Comparison of ENCODE assay signal across 14 cellular contexts in genomic region chr1:109763646-109764415, GRCh38. TPM values are rescaled to one million over a fixed set of nuclear protein-coding genes. Genes with fewer than 3 reads are reported as not detected.
A peak's percentile ranks its signal among the peaks of the same experiment; 100 is the strongest.
DNase-seq lines count a peak whose midpoint lies in the region; ATAC-seq, FAIRE-seq and TF ChIP-seq lines count a peak whose summit lies in the region.
"Had no signal": no experiment of that assay in that cellular context is flagged by ENCODE, and none has a peak within 500 bp of the region (broad histone marks: within the 10 kb centered on the region; RNA-seq: fewer than 3 reads in every experiment).

A gene with protein sequence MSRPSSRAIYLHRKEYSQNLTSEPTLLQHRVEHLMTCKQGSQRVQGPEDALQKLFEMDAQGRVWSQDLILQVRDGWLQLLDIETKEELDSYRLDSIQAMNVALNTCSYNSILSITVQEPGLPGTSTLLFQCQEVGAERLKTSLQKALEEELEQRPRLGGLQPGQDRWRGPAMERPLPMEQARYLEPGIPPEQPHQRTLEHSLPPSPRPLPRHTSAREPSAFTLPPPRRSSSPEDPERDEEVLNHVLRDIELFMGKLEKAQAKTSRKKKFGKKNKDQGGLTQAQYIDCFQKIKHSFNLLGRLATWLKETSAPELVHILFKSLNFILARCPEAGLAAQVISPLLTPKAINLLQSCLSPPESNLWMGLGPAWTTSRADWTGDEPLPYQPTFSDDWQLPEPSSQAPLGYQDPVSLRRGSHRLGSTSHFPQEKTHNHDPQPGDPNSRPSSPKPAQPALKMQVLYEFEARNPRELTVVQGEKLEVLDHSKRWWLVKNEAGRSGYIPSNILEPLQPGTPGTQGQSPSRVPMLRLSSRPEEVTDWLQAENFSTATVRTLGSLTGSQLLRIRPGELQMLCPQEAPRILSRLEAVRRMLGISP (minus strand): TSS chr1:109763923. CDS start chr1:109761749, 2,174 bp downstream.

- peaks cover 4 to 15% of the 10 kb centered on the region in 2 donors for H3K4me1 ChIP-seq in left lung
- H3K4me1 ChIP-seq in small intestine (ENCODE audit: control insufficient read depth in 2 of 2, insufficient read depth in 1 of 2, low read depth in 1 of 2, low read length in 1 of 2): peaks cover 2 to 11% of the 10 kb centered on the region in 2 donors

- no peak within 1 kb of the TSS for H3K4me3 ChIP-seq in left lung
- H3K4me3 ChIP-seq in small intestine (ENCODE audit: low read depth in 1 of 2, low read length in 2 of 2): peak within 1 kb of the TSS; percentile 48 to 57

- WGBS in small intestine, 3 donors: 26 to 56% (median 36%) methylated on average over 10 to 11 of the region's 11 CpGs

- no peak for TF ChIP-seq CTCF in left lung (IDR thresholded peaks at IDR 0.05)

- H3K36me3 ChIP-seq in left lung (no peaks in the 10 kb centered on the region), small intestine (ENCODE audit: control insufficient read depth in 2 of 2, insufficient read depth in 2 of 2, low read length in 2 of 2) (peaks cover 1 to 13% of the 10 kb centered on the region in 2 donors)

- FAIRE-seq in small intestine (lab: Jason Lieb, UNC): no peak

- DNase-seq in NOMO-1 treated with DMSO at 0.1 percent for 48 hours (lab: John Stamatoyannopoulos, UW; ENCODE audit: unreplicated experiment) (peak; percentile 10), NOMO-1 treated with dmso at 0.1 percent for 144 hours (lab: John Stamatoyannopoulos, UW; ENCODE audit: unreplicated experiment) (no peak), left lung (peak; percentile 26 to 48), small intestine (peak; percentile 97), globus pallidus (ENCODE audit: low spot score) (no peak), activated gamma-delta T cell treated with Interleukin-2 at 50 U/mL for 16 hours (no peak)
- DNase-seq in activated CD8-positive, alpha-beta memory T cell treated with anti-CD3 and anti-CD28 coated beads, Interleukin-2, amount 50 U/mL, for 4 hours: peak; percentile 6
- DNase-seq in stimulated activated CD4-positive, alpha-beta T cell treated with anti-CD3 and anti-CD28 coated beads, Interleukin-15, amount 100 ng/mL, for 24 hours: no peak
- DNase-seq: 8988T, amniotic stem cell, nucleus accumbens had no signal

- peak within 1 kb of the TSS in 1 of 2 donors; percentile 38 for H3K27ac ChIP-seq in left lung
- peak within 1 kb of the TSS; percentile 67 to 97 for H3K27ac ChIP-seq in small intestine (ENCODE audit: low read depth in 1 of 2, low read length in 1 of 2)

- intact Hi-C loops in left lung (cut with DNase I): no loop called here

- H3K9me3 ChIP-seq in left lung: no peaks in the 10 kb centered on the region
- no peaks in the 10 kb centered on the region for H3K9me3 ChIP-seq in small intestine (ENCODE audit: control insufficient read depth, low read depth)

- no peak for ATAC-seq in left lung

- no peaks in the 10 kb centered on the region for H3K27me3 ChIP-seq in left lung
- no peaks in the 10 kb centered on the region for H3K27me3 ChIP-seq in small intestine (ENCODE audit: control insufficient read depth in 2 of 2, insufficient read depth in 2 of 2, low read length in 2 of 2)

RNA-seq across cellular contexts. Expression of the gene that starts here (rescaled TPM):
- not detected for total RNA-seq in left lung
- polyA plus RNA-seq in small intestine: 100 to 1,000 TPM; 167 to 736 (median 425) TPM
- total RNA-seq: epithelial cell of proximal tubule, temporal lobe had no signal
- polyA plus RNA-seq: IgD-negative memory B cell had no signal

Comparison
In these comparisons a context has a peak if more than half of its experiments do, and no peak if none do; other contexts are left out.
1. DNase-seq: peak in NOMO-1 treated with DMSO at 0.1 percent for 48 hours (single experiment), activated CD8-positive, alpha-beta memory T cell treated with anti-CD3 and anti-CD28 coated beads, Interleukin-2, amount 50 U/mL, for 4 hours (single experiment) and small intestine (single experiment); none in NOMO-1 treated with dmso at 0.1 percent for 144 hours (single experiment), globus pallidus (single experiment), stimulated activated CD4-positive, alpha-beta T cell treated with anti-CD3 and anti-CD28 coated beads, Interleukin-15, amount 100 ng/mL, for 24 hours (single experiment) and activated gamma-delta T cell treated with Interleukin-2 at 50 U/mL for 16 hours (single experiment).
2. Peak in DNase-seq in left lung; RNA of the gene not detected or under 1 TPM.
3. H3K4me3 ChIP-seq: peak in small intestine (2 of 2); none in left lung (0 of 2).